9 cellular contexts compared by ENCODE assay signal in genomic region chr19:32351807-32352630, GRCh38. TPM values are rescaled to one million over a fixed set of nuclear protein-coding genes. Genes with fewer than 3 reads are reported as not detected.
DNase-seq lines count a peak whose midpoint lies in the region; ATAC-seq and TF ChIP-seq lines count a peak whose summit lies in the region.
"Had no signal": no experiment of that assay in that cellular context is flagged by ENCODE, and none has a peak within 500 bp of the region (broad histone marks: within the 10 kb centered on the region; RNA-seq: fewer than 3 reads in every experiment).

No MANE protein-coding gene starts in this region.

- no peak overlapping the region for H3K27ac ChIP-seq in CD8-positive, alpha-beta T cell (ENCODE audit: low read depth, low read length)
- H3K27ac ChIP-seq: epithelial cell of prostate had no signal

- peak overlapping the region; percentile 62 for H3K27ac Mint-ChIP-seq in CD8-positive, alpha-beta T cell
- peak overlapping the region; percentile 68 to 83 for H3K27ac Mint-ChIP-seq in natural killer cell treated with Interleukin-12 subunit alpha and Interleukin-12 subunit beta and Interleukin-15 and Interleukin-18, amount 100 ng/mL, for 72 hours

- no peak for ATAC-seq in CD8-positive, alpha-beta T cell
- no peak for ATAC-seq in natural killer cell treated with Interleukin-12 subunit alpha and Interleukin-12 subunit beta and Interleukin-15 and Interleukin-18, amount 100 ng/mL, for 72 hours
- ATAC-seq in HG02571 (IDR thresholded peaks at IDR 0.05; ENCODE audit: unreplicated experiment) (no peak), GM18519 (IDR thresholded peaks at IDR 0.05; ENCODE audit: low FRiP score, unreplicated experiment) (no peak), GM21723 (IDR thresholded peaks at IDR 0.05; ENCODE audit: unreplicated experiment) (no peak)

- peaks cover 28% of the 10 kb centered on the region for H3K36me3 ChIP-seq in CD8-positive, alpha-beta T cell (ENCODE audit: insufficient read depth, low read length)

- intact Hi-C loops in CD8-positive, alpha-beta T cell (cut with DNase I, micrococcal nuclease), result no loop called here

- H3K4me1 ChIP-seq in CD8-positive, alpha-beta T cell (ENCODE audit: insufficient read depth, low read length), result peaks cover 41% of the 10 kb centered on the region

- no peak overlapping the region for H3K4me3 Mint-ChIP-seq in CD8-positive, alpha-beta T cell
- H3K4me3 Mint-ChIP-seq in natural killer cell treated with Interleukin-12 subunit alpha and Interleukin-12 subunit beta and Interleukin-15 and Interleukin-18, amount 100 ng/mL, for 72 hours, result peak overlapping the region; percentile 34

- POLR2A ChIA-PET in CD8-positive, alpha-beta T cell (lab: Charles Lee), result no interaction called here

- peaks cover 92% of the 10 kb centered on the region for H3K4me1 Mint-ChIP-seq in CD8-positive, alpha-beta T cell (ENCODE audit: low read depth)
- H3K4me1 Mint-ChIP-seq in natural killer cell treated with Interleukin-12 subunit alpha and Interleukin-12 subunit beta and Interleukin-15 and Interleukin-18, amount 100 ng/mL, for 72 hours (ENCODE audit: low read depth in 2 of 2), result peaks cover 47 to 65% of the 10 kb centered on the region in 2 donors

- no peak for DNase-seq in CD8-positive, alpha-beta T cell
- DNase-seq in MV-4-11 (lab: John Stamatoyannopoulos, UW), result peak; percentile 98
- DNase-seq in astrocyte of the spinal cord (ENCODE audit: low read depth, low spot score), result peak; percentile 75
- DNase-seq in natural killer cell treated with Interleukin-12 subunit alpha and Interleukin-12 subunit beta and Interleukin-15 and Interleukin-18, amount 100 ng/mL, for 72 hours (ENCODE audit: low spot score), result no peak
- no peak for DNase-seq in iPS-NIHi11 (ENCODE audit: low spot score)

- no peak overlapping the region for H3K4me3 ChIP-seq in CD8-positive, alpha-beta T cell (ENCODE audit: low read depth, low read length)
- no peak overlapping the region for H3K4me3 ChIP-seq in astrocyte of the spinal cord (ENCODE audit: low read depth, low read length)

- in situ Hi-C loops in astrocyte of the spinal cord (cut with HindIII; ENCODE audit: low sequenced_read_pairs), result no loop called here

- H3K9me3 ChIP-seq in CD8-positive, alpha-beta T cell (ENCODE audit: low read length), result no peaks in the 10 kb centered on the region

- H3K27me3 ChIP-seq in CD8-positive, alpha-beta T cell (ENCODE audit: insufficient read depth, low read length), result no peaks in the 10 kb centered on the region

- no peaks in the 10 kb centered on the region for H3K9me3 Mint-ChIP-seq in CD8-positive, alpha-beta T cell
- no peaks in the 10 kb centered on the region for H3K9me3 Mint-ChIP-seq in natural killer cell treated with Interleukin-12 subunit alpha and Interleukin-12 subunit beta and Interleukin-15 and Interleukin-18, amount 100 ng/mL, for 72 hours

- peaks cover 89% of the 10 kb centered on the region for H3K36me3 Mint-ChIP-seq in CD8-positive, alpha-beta T cell
- peaks cover 55% of the 10 kb centered on the region for H3K36me3 Mint-ChIP-seq in natural killer cell treated with Interleukin-12 subunit alpha and Interleukin-12 subunit beta and Interleukin-15 and Interleukin-18, amount 100 ng/mL, for 72 hours

- no peak for TF ChIP-seq CTCF in CD8-positive, alpha-beta T cell (IDR thresholded peaks at IDR 0.05)
- TF ChIP-seq CTCF in astrocyte of the spinal cord (IDR thresholded peaks at IDR 0.05; ENCODE audit: low read depth, low read length), result no peak

- no peaks in the 10 kb centered on the region for H3K27me3 Mint-ChIP-seq in CD8-positive, alpha-beta T cell (ENCODE audit: low read depth)
- no peaks in the 10 kb centered on the region for H3K27me3 Mint-ChIP-seq in natural killer cell treated with Interleukin-12 subunit alpha and Interleukin-12 subunit beta and Interleukin-15 and Interleukin-18, amount 100 ng/mL, for 72 hours

- CTCF ChIA-PET in CD8-positive, alpha-beta T cell (lab: Charles Lee), result no interaction called here

RNA-seq across cellular contexts. Expression of gene ZNF507, which starts 6.6 kb away (rescaled TPM):
- 10 to 100 TPM; 28.4 to 29.6 TPM for total RNA-seq in CD8-positive, alpha-beta T cell
- 10 to 100 TPM; 21.2 to 37.1 TPM for total RNA-seq in natural killer cell treated with Interleukin-12 subunit alpha and Interleukin-12 subunit beta and Interleukin-15 and Interleukin-18, amount 100 ng/mL, for 72 hours

RNA-seq across cellular contexts. Expression of gene DPY19L3, which starts 53.6 kb away (rescaled TPM):
- total RNA-seq in CD8-positive, alpha-beta T cell, result 1 to 10 TPM; 7.9 TPM
- 10 to 100 TPM; 25.3 to 40.7 TPM for total RNA-seq in natural killer cell treated with Interleukin-12 subunit alpha and Interleukin-12 subunit beta and Interleukin-15 and Interleukin-18, amount 100 ng/mL, for 72 hours

Comparison
In these comparisons a context has a peak if more than half of its experiments do, and no peak if none do; other contexts are left out.
1. DNase-seq: peak in MV-4-11 (single experiment) and astrocyte of the spinal cord (single experiment); none in CD8-positive, alpha-beta T cell (0 of 7), natural killer cell treated with Interleukin-12 subunit alpha and Interleukin-12 subunit beta and Interleukin-15 and Interleukin-18, amount 100 ng/mL, for 72 hours (single experiment) and iPS-NIHi11 (single experiment).